In the genomic region with DNA sequence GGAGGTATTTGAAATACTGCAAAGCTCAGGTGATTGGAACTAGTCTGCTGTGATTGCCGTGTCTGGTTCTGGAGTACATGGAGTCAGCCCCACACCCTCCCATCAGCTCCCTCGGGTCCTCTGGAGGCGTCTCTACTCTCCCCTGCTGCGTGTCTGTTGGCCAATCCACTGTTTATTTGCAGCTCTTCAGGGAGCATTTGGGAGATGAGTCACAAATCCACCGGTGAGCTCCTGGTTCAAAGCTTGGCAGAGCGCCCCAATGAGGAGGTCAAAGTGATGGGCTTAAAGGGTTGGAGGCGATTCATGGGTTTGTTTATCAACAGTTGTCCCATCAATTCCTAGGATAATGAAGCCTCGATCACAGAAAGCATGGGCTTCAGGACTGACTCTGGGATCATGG, we compare ENCODE assay signal across 1 cellular context.
TF ChIP-seq lines count a peak whose summit lies in the region.

No MANE protein-coding gene starts in this region.

TF ChIP-seq in IMR-90, 13 proteins besides CTCF, POLR2A, EP300 and RAD21:
- no peak for TF ChIP-seq MAFK (IDR thresholded peaks at IDR 0.05; ENCODE audit: low read depth, low read length)
- TF ChIP-seq MAZ (IDR thresholded peaks at IDR 0.05; ENCODE audit: borderline replicate concordance, low read depth, low read length), result no peak
- TF ChIP-seq CEBPB (IDR thresholded peaks at IDR 0.05; ENCODE audit: low read depth, low read length), result no peak
- TF ChIP-seq CHD1 (IDR thresholded peaks at IDR 0.05; ENCODE audit: low read depth, low read length), result no peak
- TF ChIP-seq SMC3 (IDR thresholded peaks at IDR 0.05; ENCODE audit: low read depth, low read length), result no peak
- no peak for TF ChIP-seq NFE2L2 (IDR thresholded peaks at IDR 0.05; ENCODE audit: low read depth, low read length)
- no peak for TF ChIP-seq FOS (IDR thresholded peaks at IDR 0.05; ENCODE audit: low read depth, low read length)
- no peak for TF ChIP-seq RFX5 (IDR thresholded peaks at IDR 0.05; ENCODE audit: low read depth, low read length)
- TF ChIP-seq RCOR1 (IDR thresholded peaks at IDR 0.05; ENCODE audit: insufficient replicate concordance, low read length), result no peak
- TF ChIP-seq, protein P1, sequence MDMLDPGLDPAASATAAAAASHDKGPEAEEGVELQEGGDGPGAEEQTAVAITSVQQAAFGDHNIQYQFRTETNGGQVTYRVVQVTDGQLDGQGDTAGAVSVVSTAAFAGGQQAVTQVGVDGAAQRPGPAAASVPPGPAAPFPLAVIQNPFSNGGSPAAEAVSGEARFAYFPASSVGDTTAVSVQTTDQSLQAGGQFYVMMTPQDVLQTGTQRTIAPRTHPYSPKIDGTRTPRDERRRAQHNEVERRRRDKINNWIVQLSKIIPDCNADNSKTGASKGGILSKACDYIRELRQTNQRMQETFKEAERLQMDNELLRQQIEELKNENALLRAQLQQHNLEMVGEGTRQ (IDR thresholded peaks at IDR 0.05; ENCODE audit: low read depth, low read length), result no peak
- no peak for TF ChIP-seq BHLHE40 (IDR thresholded peaks at IDR 0.05; ENCODE audit: low read depth, low read length)
- TF ChIP-seq MXI1 (IDR thresholded peaks at IDR 0.05; ENCODE audit: borderline replicate concordance, low read depth, low read length), result no peak
- TF ChIP-seq, protein P2, sequence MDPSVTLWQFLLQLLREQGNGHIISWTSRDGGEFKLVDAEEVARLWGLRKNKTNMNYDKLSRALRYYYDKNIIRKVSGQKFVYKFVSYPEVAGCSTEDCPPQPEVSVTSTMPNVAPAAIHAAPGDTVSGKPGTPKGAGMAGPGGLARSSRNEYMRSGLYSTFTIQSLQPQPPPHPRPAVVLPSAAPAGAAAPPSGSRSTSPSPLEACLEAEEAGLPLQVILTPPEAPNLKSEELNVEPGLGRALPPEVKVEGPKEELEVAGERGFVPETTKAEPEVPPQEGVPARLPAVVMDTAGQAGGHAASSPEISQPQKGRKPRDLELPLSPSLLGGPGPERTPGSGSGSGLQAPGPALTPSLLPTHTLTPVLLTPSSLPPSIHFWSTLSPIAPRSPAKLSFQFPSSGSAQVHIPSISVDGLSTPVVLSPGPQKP (IDR thresholded peaks at IDR 0.05; ENCODE audit: borderline replicate concordance, low read depth, low read length), result no peak
